In genomic region chrX:3346436-3347329, GRCh38 we compare ENCODE assay signal across 9 cellular contexts. TPM values are rescaled to one million over a fixed set of nuclear protein-coding genes. Genes with fewer than 3 reads are reported as not detected.
DNase-seq lines count a peak whose midpoint lies in the region; ATAC-seq, FAIRE-seq and TF ChIP-seq lines count a peak whose summit lies in the region.
"Had no signal": no experiment of that assay in that cellular context is flagged by ENCODE, and none has a peak within 500 bp of the region (broad histone marks: within the 10 kb centered on the region; RNA-seq: fewer than 3 reads in every experiment).

TSS of gene MXRA5 (minus strand) at chrX:3346652. CDS start at chrX:3343833, 2,819 bp downstream.

- no peak within 1 kb of the TSS for H3K27ac ChIP-seq in HEK293 (ENCODE audit: extremely low read depth, low read depth, low read length)
- H3K27ac ChIP-seq in colonic mucosa = peak within 1 kb of the TSS; percentile 50
- no peak within 1 kb of the TSS for H3K27ac ChIP-seq in keratinocyte (ENCODE audit: control insufficient read depth, insufficient read depth, low read length)
- peak within 1 kb of the TSS; percentile 40 to 82 (median 68) for H3K27ac ChIP-seq in spleen

- H3K9me3 Mint-ChIP-seq in activated T-cell treated with anti-CD3 and anti-CD28 coated beads, Interleukin-2, amount 50 U/mL, for 4 hours = peaks cover 5% of the 10 kb centered on the region

- intact Hi-C loops in colonic mucosa (cut with DNase I) = no loop called here
- intact Hi-C loops in spleen (cut with DNase I; ENCODE audit: low total_unique reads) = no loop called here

- peaks cover 17% of the 10 kb centered on the region for H3K27me3 Mint-ChIP-seq in activated T-cell treated with anti-CD3 and anti-CD28 coated beads, Interleukin-2, amount 50 U/mL, for 4 hours (ENCODE audit: low read depth)

- H3K36me3 Mint-ChIP-seq in activated T-cell treated with anti-CD3 and anti-CD28 coated beads, Interleukin-2, amount 50 U/mL, for 4 hours (ENCODE audit: insufficient read depth) = no peaks in the 10 kb centered on the region

- H3K9me1 ChIP-seq in keratinocyte (ENCODE audit: control insufficient read depth, extremely low read depth, insufficient read depth, low read length) = no peaks in the 10 kb centered on the region

- dilution Hi-C loops in keratinocyte (cut with MboI; ENCODE audit: extremely low pct_ligation_motif_present, low sequenced_read_pairs) = no loop called here

- POLR2A ChIA-PET in HEK293 (lab: Yijun Ruan, JAX) = interaction anchor here (0.7 kb wide), 1 partner anchor 343 kb away, joined by 4 read pairs; no protein-coding TSS in a partner anchor

- CTCF ChIA-PET in HEK293 (lab: Yijun Ruan, JAX) = no interaction called here

- TF ChIP-seq POLR2A in spleen (IDR thresholded peaks at IDR 0.05) = no peak

- TF ChIP-seq CTCF in HEK293 (tag by site-specific recombination; IDR thresholded peaks at IDR 0.05) = no peak
- no peak for TF ChIP-seq CTCF in colonic mucosa (IDR thresholded peaks at IDR 0.05)
- peak in 1 of 3 experiments; percentile 32 for TF ChIP-seq CTCF in keratinocyte (optimal IDR thresholded peaks at IDR 0.05 in 1 of 3, IDR thresholded peaks at IDR 0.05 in 1 of 3, conservative IDR thresholded peaks at IDR 0.05 in 1 of 3; ENCODE audit: extremely low read depth in 1 of 3, insufficient read depth in 2 of 3, low read length in 3 of 3)
- TF ChIP-seq CTCF in spleen (IDR thresholded peaks at IDR 0.05 in 8 of 11, conservative IDR thresholded peaks at IDR 0.05 in 3 of 11) = no peak

- no peak for FAIRE-seq in keratinocyte (lab: Jason Lieb, UNC)

- peak within 1 kb of the TSS; percentile 74 for H3K4me2 ChIP-seq in keratinocyte (ENCODE audit: control insufficient read depth, extremely low read depth, insufficient read depth, low read depth, low read length)

- DNase-seq in colonic mucosa (no peak), keratinocyte (ENCODE audit: low read depth, low spot score) (no peak), spleen (no peak), SKM-1 (lab: John Stamatoyannopoulos, UW; ENCODE audit: unreplicated experiment) (no peak)
- no peak for DNase-seq in activated CD8-positive, alpha-beta memory T cell treated with anti-CD3 and anti-CD28 coated beads, Interleukin-2, amount 50 U/mL, for 4 hours
- DNase-seq in activated CD4-positive, alpha-beta T cell treated with anti-CD3 and anti-CD28 coated beads, Interleukin-2, amount 50 U/mL, for 4 hours = no peak
- DNase-seq in activated T-cell treated with anti-CD3 and anti-CD28 coated beads, Interleukin-2, amount 50 U/mL, for 4 hours = no peak
- DNase-seq: activated CD4-positive, alpha-beta T cell treated with anti-CD3 and anti-CD28 coated beads for 4 hours had no signal

- no peaks in the 10 kb centered on the region for H3K4me1 Mint-ChIP-seq in activated T-cell treated with anti-CD3 and anti-CD28 coated beads, Interleukin-2, amount 50 U/mL, for 4 hours (ENCODE audit: low read depth)

- H3K9ac ChIP-seq in colonic mucosa (ENCODE audit: low read depth in 2 of 2, low read length in 2 of 2) = no peak within 1 kb of the TSS
- peak within 1 kb of the TSS; percentile 56 for H3K9ac ChIP-seq in keratinocyte (ENCODE audit: control insufficient read depth, extremely low read depth, insufficient read depth, low read length)

- no peak for ATAC-seq in activated T-cell treated with anti-CD3 and anti-CD28 coated beads, Interleukin-2, amount 50 U/mL, for 4 hours

- H3K4me1 ChIP-seq in HEK293 (ENCODE audit: control insufficient read depth, insufficient read depth, low read length) = no peaks in the 10 kb centered on the region
- no peaks in the 10 kb centered on the region for H3K4me1 ChIP-seq in colonic mucosa
- H3K4me1 ChIP-seq in keratinocyte (ENCODE audit: control insufficient read depth, extremely low read depth, insufficient read depth, low read length) = peaks cover 7% of the 10 kb centered on the region
- H3K4me1 ChIP-seq in spleen = no peaks in the 10 kb centered on the region

- H3K27me3 ChIP-seq in colonic mucosa (peaks cover 8% of the 10 kb centered on the region), keratinocyte (ENCODE audit: control insufficient read depth, extremely low read depth, insufficient read depth, low read length) (peaks cover 14% of the 10 kb centered on the region), spleen (replicated peaks in 1 of 7) (peaks cover 0 to 42% (median 25%) of the 10 kb centered on the region in 7 donors)

- no peak within 1 kb of the TSS for H3K4me3 Mint-ChIP-seq in activated T-cell treated with anti-CD3 and anti-CD28 coated beads, Interleukin-2, amount 50 U/mL, for 4 hours

- H3K36me3 ChIP-seq in HEK293 (ENCODE audit: control insufficient read depth in 2 of 2, insufficient read depth in 1 of 2, low read length in 2 of 2) (no peaks in the 10 kb centered on the region), colonic mucosa (no peaks in the 10 kb centered on the region), keratinocyte (ENCODE audit: control insufficient read depth in 2 of 2, extremely low read depth in 1 of 2, insufficient read depth in 2 of 2, low read length in 2 of 2) (no peaks in the 10 kb centered on the region), spleen (no peaks in the 10 kb centered on the region)

- H3K79me2 ChIP-seq in keratinocyte (ENCODE audit: control insufficient read depth, insufficient read depth, low read length) = no peaks in the 10 kb centered on the region

- peak within 1 kb of the TSS; percentile 35 for H3K4me3 ChIP-seq in HEK293 (ENCODE audit: low read depth, low read length)
- peak within 1 kb of the TSS; percentile 18 for H3K4me3 ChIP-seq in colonic mucosa
- H3K4me3 ChIP-seq in keratinocyte (ENCODE audit: control insufficient read depth in 2 of 3, extremely low read depth in 1 of 3, insufficient read depth in 2 of 3, low read depth in 1 of 3, low read length in 3 of 3) = peak within 1 kb of the TSS; percentile 49 to 62 (median 59)
- peak within 1 kb of the TSS; percentile 5 to 57 (median 34) for H3K4me3 ChIP-seq in spleen

- WGBS in spleen, 5 donors = 4 to 10% (median 7%) methylated on average over 21 to 77 of the region's 77 CpGs

- H2AFZ ChIP-seq in keratinocyte (ENCODE audit: control insufficient read depth, low read length) = peak within 1 kb of the TSS; percentile 66

- H4K20me1 ChIP-seq in keratinocyte (ENCODE audit: control insufficient read depth, extremely low read depth, insufficient read depth, low read length) = no peaks in the 10 kb centered on the region

- H3K9me3 ChIP-seq in HEK293 (ENCODE audit: control insufficient read depth, insufficient read depth, low read depth, low read length) = no peaks in the 10 kb centered on the region
- no peaks in the 10 kb centered on the region for H3K9me3 ChIP-seq in colonic mucosa
- H3K9me3 ChIP-seq in keratinocyte (ENCODE audit: control insufficient read depth, low read depth, low read length) = peaks cover 4% of the 10 kb centered on the region
- H3K9me3 ChIP-seq in spleen = peaks cover 0 to 10% (median 0%) of the 10 kb centered on the region in 8 donors

TF ChIP-seq in HEK293, 187 proteins besides CTCF, POLR2A, EP300 and RAD21:
- TF ChIP-seq ZNF629 (tag by site-specific recombination; IDR thresholded peaks at IDR 0.05) (no peak), ZNF146 (tag by site-specific recombination; IDR thresholded peaks at IDR 0.05) (no peak), ZNF391 (tag by site-specific recombination; IDR thresholded peaks at IDR 0.05; ENCODE audit: borderline replicate concordance, low read depth) (no peak), ZNF404 (tag by site-specific recombination; IDR thresholded peaks at IDR 0.05) (no peak), ZNF777 (tag by site-specific recombination; IDR thresholded peaks at IDR 0.05; ENCODE audit: borderline replicate concordance) (no peak), ZNF658 (tag by site-specific recombination; IDR thresholded peaks at IDR 0.05) (no peak), ZNF677 (tag by site-specific recombination; IDR thresholded peaks at IDR 0.05) (no peak), ZNF610 (tag by site-specific recombination; IDR thresholded peaks at IDR 0.05; ENCODE audit: borderline replicate concordance) (no peak), REPIN1 (tag by site-specific recombination; IDR thresholded peaks at IDR 0.05; ENCODE audit: low read depth) (no peak), ZNF350 (tag by site-specific recombination; IDR thresholded peaks at IDR 0.05) (no peak)
- TF ChIP-seq, protein P1, sequence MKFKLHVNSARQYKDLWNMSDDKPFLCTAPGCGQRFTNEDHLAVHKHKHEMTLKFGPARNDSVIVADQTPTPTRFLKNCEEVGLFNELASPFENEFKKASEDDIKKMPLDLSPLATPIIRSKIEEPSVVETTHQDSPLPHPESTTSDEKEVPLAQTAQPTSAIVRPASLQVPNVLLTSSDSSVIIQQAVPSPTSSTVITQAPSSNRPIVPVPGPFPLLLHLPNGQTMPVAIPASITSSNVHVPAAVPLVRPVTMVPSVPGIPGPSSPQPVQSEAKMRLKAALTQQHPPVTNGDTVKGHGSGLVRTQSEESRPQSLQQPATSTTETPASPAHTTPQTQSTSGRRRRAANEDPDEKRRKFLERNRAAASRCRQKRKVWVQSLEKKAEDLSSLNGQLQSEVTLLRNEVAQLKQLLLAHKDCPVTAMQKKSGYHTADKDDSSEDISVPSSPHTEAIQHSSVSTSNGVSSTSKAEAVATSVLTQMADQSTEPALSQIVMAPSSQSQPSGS (tag by site-specific recombination; IDR thresholded peaks at IDR 0.05; ENCODE audit: low read depth) = no peak

RNA-seq across cellular contexts. Expression of gene MXRA5, which starts in this region (rescaled TPM):
- total RNA-seq in colonic mucosa (1 to 10 TPM; 2.4 to 6.6 TPM), spleen (10 to 100 TPM in 2 of 7 donors, 1 to 10 TPM in 5; 5.6 to 13.6 (median 9.0) TPM)
- polyA plus RNA-seq in keratinocyte (6.5 to 12.9 TPM (median 7.0 TPM) in 3 replicates), spleen (under 1 TPM; 0.28 to 0.58 (median 0.49) TPM)
- polyA plus RNA-seq in keratinocyte (2011; ENCODE audit: low read depth) = 6.1 TPM
- 2.4 and 3.2 TPM in 2 replicates for polyA plus RNA-seq in keratinocyte (2011; cell fraction: cytosol; rRNA removed)
- polyA plus RNA-seq in keratinocyte (2011; cell fraction: nucleus; rRNA removed) = 30.0 and 30.7 TPM in 2 replicates
- 6.9 and 10.8 TPM in 2 replicates for polyA plus RNA-seq in keratinocyte (2012; ENCODE audit: low replicate concordance)
- 13.6 to 21.5 TPM (median 19.8 TPM) in 3 replicates for polyA minus RNA-seq in keratinocyte
- polyA minus RNA-seq in keratinocyte (2011; cell fraction: cytosol; rRNA and poly(A)+ RNA removed) = 7.7 TPM
- 49.7 and 85.4 TPM in 2 replicates for polyA minus RNA-seq in keratinocyte (2011; cell fraction: nucleus; rRNA and poly(A)+ RNA removed)
- under 1 TPM in 2 of 3 donors, not detected in 1; 0.03 to 0.05 TPM for total RNA-seq in activated T-cell treated with anti-CD3 and anti-CD28 coated beads, Interleukin-2, amount 50 U/mL, for 4 hours

Comparison
In these comparisons a context has a peak if more than half of its experiments do, and no peak if none do; other contexts are left out.
1. H3K27ac ChIP-seq: peak in colonic mucosa (single experiment) and spleen (8 of 8); none in HEK293 (single experiment) and keratinocyte (single experiment).
2. Peak in every context shown above with its lines, with median percentiles within 50 percentile points of each other: H3K4me3 ChIP-seq.